In the genomic region with DNA sequence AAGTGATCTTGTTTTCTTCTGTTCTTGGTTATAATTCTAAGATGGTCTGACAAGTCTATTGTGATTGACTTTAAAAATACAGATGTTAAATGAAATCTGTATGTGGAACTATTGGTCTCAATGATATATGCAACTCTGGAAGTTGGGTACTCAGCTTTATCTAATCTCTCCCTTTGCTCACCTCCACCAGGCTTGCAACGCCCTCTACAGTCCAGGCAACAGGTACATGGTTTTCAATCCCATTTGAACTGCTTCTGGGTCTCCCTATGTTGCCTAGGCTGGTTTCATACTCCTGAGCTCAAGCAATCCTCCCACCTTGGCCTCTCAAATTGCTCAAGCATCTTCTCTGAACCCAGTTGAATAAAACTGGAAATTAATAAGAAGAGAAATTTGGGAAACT, we compare ENCODE assay signal across 9 cellular contexts. TPM values are rescaled to one million over a fixed set of nuclear protein-coding genes. Genes with fewer than 3 reads are reported as not detected.
DNase-seq lines count a peak whose midpoint lies in the region; ATAC-seq and TF ChIP-seq lines count a peak whose summit lies in the region.
"Had no signal": no experiment of that assay in that cellular context is flagged by ENCODE, and none has a peak within 500 bp of the region (broad histone marks: within the 10 kb centered on the region; RNA-seq: fewer than 3 reads in every experiment).

No MANE protein-coding gene starts in this region.

- no peak for TF ChIP-seq POLR2A in HCT116 (IDR thresholded peaks at IDR 0.05; ENCODE audit: borderline replicate concordance, extremely low read depth, insufficient read depth, insufficient read length)

- peak overlapping the region; percentile 35 for H2AFZ ChIP-seq in HCT116 (ENCODE audit: low read depth, low read length, poor library complexity, severe bottlenecking)
- H2AFZ ChIP-seq: parathyroid adenoma had no signal

- H4K20me1 ChIP-seq in HCT116 (ENCODE audit: insufficient read depth) = no peaks in the 10 kb centered on the region

- H3K9me3 ChIP-seq in HCT116 (ENCODE audit: control insufficient read depth in 1 of 2, insufficient read depth in 1 of 2, low read depth in 1 of 2, low read length in 2 of 2) = no peaks in the 10 kb centered on the region

- intact Hi-C loops in HCT116 (cut with micrococcal nuclease) = loop anchor here (1.0 to 2.0 kb wide), 2 partner anchors 259 to 447 kb away; no protein-coding TSS in a partner anchor

- DNase-seq in HCT116 (ENCODE audit: low read depth, low spot score) (peak; percentile 42), foreskin fibroblast (peak in 1 of 2 donors; percentile 3)
- peak; percentile 59 to 68 for DNase-seq in activated CD4-positive, alpha-beta T cell treated with anti-CD3 and anti-CD28 coated beads for 4 hours
- DNase-seq in stimulated activated CD4-positive, alpha-beta T cell treated with anti-CD3 and anti-CD28 coated beads, Interleukin-4, amount 100 ng/mL, for 48 hours (ENCODE audit: low read depth in 2 of 2) = peak; percentile 9 to 26

- no peaks in the 10 kb centered on the region for H3K4me1 ChIP-seq in HCT116 (ENCODE audit: control insufficient read depth in 1 of 2, insufficient read depth in 2 of 2, low read length in 2 of 2)
- H3K4me1 ChIP-seq: parathyroid adenoma had no signal

- no peaks in the 10 kb centered on the region for H3K9me2 ChIP-seq in HCT116 (ENCODE audit: insufficient read depth)

- H3K27ac ChIP-seq in 22Rv1 = no peak overlapping the region
- no peak overlapping the region for H3K27ac ChIP-seq in HCT116 (ENCODE audit: low read depth, low read length)
- H3K27ac ChIP-seq: parathyroid adenoma had no signal

- POLR2A ChIA-PET in HCT116 (lab: Charles Lee) = no interaction called here

- no peak overlapping the region for H3K9ac ChIP-seq in HCT116 (ENCODE audit: low read length)
- H3K9ac ChIP-seq: parathyroid adenoma had no signal

- ATAC-seq in HCT116 = peak; percentile 91
- ATAC-seq in HG02885 (IDR thresholded peaks at IDR 0.05; ENCODE audit: poor library complexity, unreplicated experiment) = no peak
- no peak for ATAC-seq in GM19324 (IDR thresholded peaks at IDR 0.05; ENCODE audit: low FRiP score, unreplicated experiment)
- ATAC-seq in GM21528 (IDR thresholded peaks at IDR 0.05; ENCODE audit: low FRiP score, unreplicated experiment) = no peak

- RAD21 ChIA-PET in HCT116 (lab: Charles Lee; ENCODE audit: low non-redundant PET in 1 of 2, low total read pairs in 2 of 2, uncharacterized antibody in 2 of 2, unreplicated experiment in 2 of 2) = interaction anchor here (0.6 to 1.1 kb wide), 5 partner anchors 8 to 277 kb away, joined by 3 read pairs; no protein-coding TSS in a partner anchor

- no peak overlapping the region for H3K4me3 ChIP-seq in HCT116 (replicated peaks in 1 of 2; ENCODE audit: low read depth in 1 of 2, low read length in 2 of 2)
- H3K4me3 ChIP-seq in foreskin fibroblast (ENCODE audit: low read depth in 1 of 2, low read length in 2 of 2) = no peak overlapping the region

- peak; percentile 87 for TF ChIP-seq RAD21 in HCT116 (IDR thresholded peaks at IDR 0.05; ENCODE audit: low read depth)

- CTCF ChIA-PET in HCT116 (lab: Charles Lee) = interaction anchor here (0.7 to 1.6 kb wide), 17 partner anchors 9 to 278 kb away, joined by 3 to 26 read pairs (median 7); a partner anchor contains a TSS

- TF ChIP-seq CTCF in 22Rv1 (IDR thresholded peaks at IDR 0.05) (peak; percentile 58), HCT116 (IDR thresholded peaks at IDR 0.05 in 2 of 3, conservative IDR thresholded peaks at IDR 0.05 in 1 of 3; ENCODE audit: borderline replicate concordance in 1 of 3, insufficient read depth in 1 of 3, low read depth in 2 of 3, low read length in 2 of 3) (peak; percentile 65 to 80 (median 66); a peak in 5 of 6 replicates), foreskin fibroblast (IDR thresholded peaks at IDR 0.05; ENCODE audit: low read depth, low read length) (peak; percentile 6)

- no peaks in the 10 kb centered on the region for H3K36me3 ChIP-seq in HCT116 (ENCODE audit: control insufficient read depth in 1 of 2, insufficient read depth in 2 of 2, low read length in 2 of 2)

- BruUV-seq in HCT116 (replicated peaks; lab: Mats Ljungman, UMichigan) = no TSS peak

- H3K4me2 ChIP-seq in HCT116 (ENCODE audit: low read length) = no peak overlapping the region

- H3K79me2 ChIP-seq in HCT116 (ENCODE audit: insufficient read depth, low read length) = no peaks in the 10 kb centered on the region
- H3K79me2 ChIP-seq: parathyroid adenoma had no signal

- no peaks in the 10 kb centered on the region for H3K27me3 ChIP-seq in HCT116 (ENCODE audit: insufficient read depth, low read length)

TF ChIP-seq in HCT116, 20 proteins besides CTCF, POLR2A, EP300 and RAD21:
- TF ChIP-seq, protein P1, sequence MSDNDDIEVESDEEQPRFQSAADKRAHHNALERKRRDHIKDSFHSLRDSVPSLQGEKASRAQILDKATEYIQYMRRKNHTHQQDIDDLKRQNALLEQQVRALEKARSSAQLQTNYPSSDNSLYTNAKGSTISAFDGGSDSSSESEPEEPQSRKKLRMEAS (IDR thresholded peaks at IDR 0.05) = no peak
- TF ChIP-seq EGR1 (IDR thresholded peaks at IDR 0.05; ENCODE audit: low read depth) (no peak), TCF7L2 (IDR thresholded peaks at IDR 0.05; ENCODE audit: borderline replicate concordance, extremely low read depth, insufficient read depth, insufficient read length) (no peak), EZH2 (IDR thresholded peaks at IDR 0.05) (no peak), CEBPB (IDR thresholded peaks at IDR 0.05; ENCODE audit: low read depth) (no peak), ZFX (IDR thresholded peaks at IDR 0.05) (no peak), FOSL1 (IDR thresholded peaks at IDR 0.05; ENCODE audit: low read depth) (no peak), ZNF274 (IDR thresholded peaks at IDR 0.05; ENCODE audit: low read depth, low read length) (no peak), YY1 (IDR thresholded peaks at IDR 0.05; ENCODE audit: extremely low read depth, insufficient replicate concordance, low read depth, low read length) (no peak), SP1 (IDR thresholded peaks at IDR 0.05; ENCODE audit: low read depth) (no peak), SIN3A (IDR thresholded peaks at IDR 0.05; ENCODE audit: low read depth) (no peak), EZH2phosphoT487 (IDR thresholded peaks at IDR 0.05; ENCODE audit: borderline replicate concordance) (no peak), SRF (IDR thresholded peaks at IDR 0.05; ENCODE audit: low read depth) (no peak), ELF1 (IDR thresholded peaks at IDR 0.05; ENCODE audit: borderline replicate concordance, low read depth) (no peak), POLR2AphosphoS5 (IDR thresholded peaks at IDR 0.05; ENCODE audit: low read depth, low read length) (no peak)
- TF ChIP-seq, protein P2, sequence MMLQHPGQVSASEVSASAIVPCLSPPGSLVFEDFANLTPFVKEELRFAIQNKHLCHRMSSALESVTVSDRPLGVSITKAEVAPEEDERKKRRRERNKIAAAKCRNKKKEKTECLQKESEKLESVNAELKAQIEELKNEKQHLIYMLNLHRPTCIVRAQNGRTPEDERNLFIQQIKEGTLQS (IDR thresholded peaks at IDR 0.05) = no peak

RNA-seq across cellular contexts. Expression of a gene that starts 25.6 kb away (rescaled TPM):
- 2.1 TPM for total RNA-seq in HCT116 (2021; ENCODE audit: unreplicated experiment)
- polyA plus RNA-seq in HCT116 (2012) = 3.4 and 4.7 TPM in 2 replicates

RNA-seq across cellular contexts. Expression of a gene that starts 49.2 kb away (rescaled TPM):
- total RNA-seq in HCT116 (2021; ENCODE audit: unreplicated experiment) = not detected
- polyA plus RNA-seq in HCT116 (2012) = not detected in 2 replicates

RNA-seq across cellular contexts. Expression of a gene that starts 54.8 kb away (rescaled TPM):
- total RNA-seq in HCT116 (2021; ENCODE audit: unreplicated experiment) = 0.86 TPM
- 0.03 TPM in 1 of 2 replicates, not detected in the other for polyA plus RNA-seq in HCT116 (2012)

Comparison
In these comparisons a context has a peak if more than half of its experiments do, and no peak if none do; other contexts are left out.
1. CTCF ChIP-seq: peak in every context shown above with its lines; median percentile 66 in HCT116; 58 in 22Rv1; 6 in foreskin fibroblast.